Comparison of ENCODE assay signal across 14 cellular contexts in the genomic region with DNA sequence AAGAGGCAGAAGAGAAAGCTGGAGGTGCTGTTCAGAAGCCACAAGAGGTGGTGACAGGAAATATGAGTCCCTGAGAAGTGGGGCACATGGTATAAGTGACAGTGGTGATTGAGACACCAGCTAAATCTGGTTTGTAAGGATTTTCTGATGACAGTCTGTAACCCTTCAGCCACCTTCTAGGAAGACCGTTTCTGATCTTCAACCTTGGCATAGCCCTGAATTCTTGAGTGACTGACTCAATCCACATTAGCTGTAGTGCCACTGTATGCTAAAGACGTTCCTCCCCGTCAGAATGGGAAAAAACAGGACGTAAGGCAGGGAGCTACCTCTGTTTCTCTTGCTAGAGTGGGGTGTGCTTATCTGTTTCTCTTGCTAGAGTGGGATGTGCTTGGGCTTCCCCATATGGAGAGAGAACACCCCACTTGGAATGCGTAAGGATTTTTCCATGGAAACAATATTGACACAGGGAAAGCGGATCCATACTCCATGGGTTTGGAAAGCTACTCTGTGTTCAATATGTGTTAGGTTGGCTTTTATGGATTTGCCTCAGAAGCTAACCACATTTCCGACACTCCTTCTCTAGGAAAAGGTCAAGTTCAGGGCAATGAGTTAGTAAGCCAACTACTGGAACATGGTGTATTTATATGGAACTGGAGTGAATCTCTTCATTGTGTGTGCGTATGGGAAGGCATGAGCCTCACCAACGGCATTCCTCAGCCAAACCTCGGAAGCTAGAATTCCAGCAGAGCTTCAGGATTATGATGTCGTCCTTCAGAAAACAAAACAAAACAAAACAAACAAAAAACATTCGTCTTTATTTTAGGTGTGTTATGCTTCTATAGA.
DNase-seq lines count a peak whose midpoint lies in the region; ATAC-seq and TF ChIP-seq lines count a peak whose summit lies in the region.
"Had no signal": no experiment of that assay in that cellular context is flagged by ENCODE, and none has a peak within 500 bp of the region (broad histone marks: within the 10 kb centered on the region; RNA-seq: fewer than 3 reads in every experiment).

No MANE protein-coding gene starts in this region.

- no peaks in the 10 kb centered on the region for H3K36me3 Mint-ChIP-seq in chondrocyte (ENCODE audit: low read depth)

- no peaks in the 10 kb centered on the region for H3K9me3 Mint-ChIP-seq in chondrocyte (ENCODE audit: low read depth)

- H3K27me3 Mint-ChIP-seq in chondrocyte (ENCODE audit: low read depth) = no peaks in the 10 kb centered on the region
- H3K27me3 Mint-ChIP-seq: activated CD4-positive, alpha-beta memory T cell treated with anti-CD3 and anti-CD28 coated beads, Interleukin-2, amount 10 ng/mL, durations not matched to agents 7 days and 5 days; B cell had no signal

- peak; percentile 74 for DNase-seq in LHCN-M2 (ENCODE audit: low read depth)
- peak; percentile 52 for DNase-seq in astrocyte of the cerebellum (ENCODE audit: low read depth)
- peak; percentile 73 for DNase-seq in glomerular endothelial cell (ENCODE audit: extremely low read depth, low read depth, low spot score)
- no peak for DNase-seq in sciatic nerve (ENCODE audit: low spot score)
- no peak for DNase-seq in chondrocyte (ENCODE audit: low spot score)
- DNase-seq in NAMALWA (ENCODE audit: low spot score) = no peak
- DNase-seq: activated CD4-positive, alpha-beta memory T cell treated with anti-CD3 and anti-CD28 coated beads, Interleukin-2, amount 10 ng/mL, durations not matched to agents 7 days and 5 days; DMS153; Karpas-422; NCI-H510A treated with DMSO at 0.1 percent for 48 hours; right cardiac atrium had no signal

- in situ Hi-C loops in astrocyte of the cerebellum (cut with HindIII; ENCODE audit: low sequenced_read_pairs) = no loop called here

- no peak overlapping the region for H3K4me3 ChIP-seq in astrocyte of the cerebellum (ENCODE audit: low read depth, low read length)

- ATAC-seq in sciatic nerve (peak; percentile 84), GM21447 (IDR thresholded peaks at IDR 0.05; ENCODE audit: unreplicated experiment) (no peak)

- intact Hi-C loops in sciatic nerve (cut with DNase I) = no loop called here

- no peak overlapping the region for H3K27ac Mint-ChIP-seq in chondrocyte (ENCODE audit: unreplicated experiment)
- H3K27ac Mint-ChIP-seq: activated CD4-positive, alpha-beta memory T cell treated with anti-CD3 and anti-CD28 coated beads, Interleukin-2, amount 10 ng/mL, durations not matched to agents 7 days and 5 days; activated T-helper 1 cell treated with anti-CD3 and anti-CD28 coated beads, Interleukin-12 subunit alpha, Interleukin-12 subunit beta, Interleukin-2, Interleukin-4 antibody, amounts not matched to agents 30 ng/mL and 10 ng/mL and 1 ng/mL, durations not matched to agents 14 hours and 24 hours and 36 hours; B cell had no signal

- peaks cover 10% of the 10 kb centered on the region for H3K4me1 Mint-ChIP-seq in chondrocyte (ENCODE audit: low read depth)
- H3K4me1 Mint-ChIP-seq: activated CD4-positive, alpha-beta memory T cell treated with anti-CD3 and anti-CD28 coated beads, Interleukin-2, amount 10 ng/mL, durations not matched to agents 7 days and 5 days; B cell had no signal

- no peak overlapping the region for H3K4me3 Mint-ChIP-seq in chondrocyte (ENCODE audit: unreplicated experiment)
- H3K4me3 Mint-ChIP-seq: activated CD4-positive, alpha-beta memory T cell treated with anti-CD3 and anti-CD28 coated beads, Interleukin-2, amount 10 ng/mL, durations not matched to agents 7 days and 5 days; activated T-helper 1 cell treated with anti-CD3 and anti-CD28 coated beads, Interleukin-12 subunit alpha, Interleukin-12 subunit beta, Interleukin-2, Interleukin-4 antibody, amounts not matched to agents 30 ng/mL and 10 ng/mL and 1 ng/mL, durations not matched to agents 14 hours and 24 hours and 36 hours; B cell had no signal

- no peak for TF ChIP-seq CTCF in astrocyte of the cerebellum (IDR thresholded peaks at IDR 0.05; ENCODE audit: low read depth, low read length, missing control alignments)
- no peak for TF ChIP-seq CTCF in chondrocyte (IDR thresholded peaks at IDR 0.05)

Comparison
In these comparisons a context has a peak if more than half of its experiments do, and no peak if none do; other contexts are left out.
1. DNase-seq: peak in LHCN-M2 (single experiment), astrocyte of the cerebellum (single experiment) and glomerular endothelial cell (single experiment); none in sciatic nerve (single experiment), chondrocyte (single experiment) and NAMALWA (single experiment).